Comparison of ENCODE assay signal across 10 cellular contexts in the genomic region with DNA sequence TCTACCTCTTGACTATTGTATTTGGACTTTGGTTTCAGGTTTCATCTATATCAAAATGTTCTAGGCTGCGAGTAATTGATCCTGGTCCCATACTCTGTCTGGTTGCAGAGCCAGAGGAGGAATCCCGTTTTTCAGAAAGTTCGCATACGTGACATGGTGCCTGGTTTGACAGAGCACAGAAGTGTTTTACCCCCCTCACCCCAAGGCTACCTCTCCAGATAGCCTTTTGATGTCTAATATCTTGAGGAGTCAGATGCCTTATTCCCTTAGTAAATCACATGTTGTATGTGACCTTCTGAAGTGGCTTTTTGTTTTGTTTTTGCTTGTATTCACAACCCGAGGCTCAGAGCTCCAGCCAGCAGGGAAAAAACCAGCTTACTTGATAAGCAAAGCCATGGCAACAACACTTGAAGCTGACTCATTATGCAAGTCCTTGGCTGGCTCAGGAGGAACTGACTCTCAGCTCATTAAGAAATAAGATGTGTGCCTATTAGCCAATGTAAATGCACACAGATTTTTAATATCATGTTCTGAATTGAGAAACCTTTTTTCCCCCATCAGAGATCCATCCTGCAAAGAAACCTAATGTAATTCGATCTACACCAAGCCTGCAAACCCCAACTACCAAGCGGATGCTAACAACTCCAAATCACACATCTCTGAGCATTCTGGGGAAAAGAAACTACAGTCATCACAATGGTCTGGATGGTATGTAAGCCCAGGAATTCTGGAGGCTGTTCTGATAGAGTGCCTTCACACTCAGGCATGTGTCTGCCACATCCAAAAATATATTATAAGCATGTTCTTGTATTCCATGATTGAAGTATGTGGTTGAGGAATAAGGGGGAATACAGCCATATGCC. TPM values are rescaled to one million over a fixed set of nuclear protein-coding genes. Genes with fewer than 3 reads are reported as not detected.
DNase-seq lines count a peak whose midpoint lies in the region; ATAC-seq, FAIRE-seq and TF ChIP-seq lines count a peak whose summit lies in the region.
"Had no signal": no experiment of that assay in that cellular context is flagged by ENCODE, and none has a peak within 500 bp of the region (broad histone marks: within the 10 kb centered on the region; RNA-seq: fewer than 3 reads in every experiment).

No MANE protein-coding gene starts in this region.

- TF ChIP-seq CTCF in HFFc6 (IDR thresholded peaks at IDR 0.05) (no peak), NB4 (IDR thresholded peaks at IDR 0.05; ENCODE audit: low read depth, low read length) (no peak), thoracic aorta (IDR thresholded peaks at IDR 0.05) (no peak)

- no peak overlapping the region for H3K4me3 Mint-ChIP-seq in HFFc6
- H3K4me3 Mint-ChIP-seq: stimulated activated naive CD8-positive, alpha-beta T cell treated with anti-CD3 and anti-CD28 coated beads, Interleukin-15, Interleukin-2, amounts not matched to agents 100 ng/mL and 50 ng/mL, for 24 hours had no signal

- H3K36me3 ChIP-seq in thoracic aorta, result no peaks in the 10 kb centered on the region

- H3K9me3 ChIP-seq in thoracic aorta, result no peaks in the 10 kb centered on the region

- peak; percentile 51 for FAIRE-seq in islet of Langerhans (lab: Jason Lieb, UNC)
- FAIRE-seq: colon had no signal

- peak overlapping the region; percentile 44 for H3K27ac Mint-ChIP-seq in HFFc6
- H3K27ac Mint-ChIP-seq: stimulated activated naive CD8-positive, alpha-beta T cell treated with anti-CD3 and anti-CD28 coated beads, Interleukin-15, Interleukin-2, amounts not matched to agents 100 ng/mL and 50 ng/mL, for 24 hours had no signal

- peaks cover 0 to 16% of the 10 kb centered on the region in 2 donors for H3K4me1 ChIP-seq in thoracic aorta (ENCODE audit: control insufficient read depth in 1 of 2, low read depth in 2 of 2)

- peak; percentile 12 to 22 (median 14) for DNase-seq in stimulated activated CD4-positive, alpha-beta T cell treated with anti-CD3 and anti-CD28 coated beads, Interleukin-12 subunit alpha, Interleukin-12 subunit beta, amount 100 ng/mL, for 48 hours (ENCODE audit: low read depth in 2 of 3, low spot score in 1 of 3)
- no peak for DNase-seq in stimulated activated CD4-positive, alpha-beta T cell treated with anti-CD3 and anti-CD28 coated beads, Interleukin-12 subunit alpha, Interleukin-12 subunit beta, amount 100 ng/mL, for 4 hours
- DNase-seq in HFFc6 (peak; percentile 84), NB4 (ENCODE audit: low read depth) (peak; percentile 55), thoracic aorta (ENCODE audit: low spot score) (peak; percentile 41), D341Med (ENCODE audit: low spot score) (no peak)

- ATAC-seq in thoracic aorta (ENCODE audit: insufficient number of reproducible peaks, low FRiP score, low read depth), result peak; percentile 76

- H3K27me3 Mint-ChIP-seq in HFFc6 (ENCODE audit: insufficient read depth), result no peaks in the 10 kb centered on the region; the same call in 1 of the 2 replicates
- H3K27me3 Mint-ChIP-seq: stimulated activated naive CD8-positive, alpha-beta T cell treated with anti-CD3 and anti-CD28 coated beads, Interleukin-15, Interleukin-2, amounts not matched to agents 100 ng/mL and 50 ng/mL, for 24 hours had no signal

- H3K27ac ChIP-seq in angular gyrus (ENCODE audit: low read depth, low read length) (peak overlapping the region; percentile 31), thoracic aorta (peak overlapping the region in 1 of 2 donors; percentile 25)

- H3K4me3 ChIP-seq in NB4 (ENCODE audit: low read depth, low read length), result no peak overlapping the region
- peak overlapping the region; percentile 27 for H3K4me3 ChIP-seq in thoracic aorta

- no peaks in the 10 kb centered on the region for H3K9me3 Mint-ChIP-seq in HFFc6
- H3K9me3 Mint-ChIP-seq: stimulated activated naive CD8-positive, alpha-beta T cell treated with anti-CD3 and anti-CD28 coated beads, Interleukin-15, Interleukin-2, amounts not matched to agents 100 ng/mL and 50 ng/mL, for 24 hours had no signal

- no peaks in the 10 kb centered on the region for H3K27me3 ChIP-seq in thoracic aorta (replicated peaks; ENCODE audit: insufficient read depth)

- no peak for TF ChIP-seq POLR2A in NB4 (IDR thresholded peaks at IDR 0.05; ENCODE audit: extremely low read depth, insufficient read length)

- peaks cover 16% of the 10 kb centered on the region for H3K4me1 Mint-ChIP-seq in HFFc6 (ENCODE audit: low read depth)

- H3K36me3 Mint-ChIP-seq in HFFc6 (ENCODE audit: low read depth), result no peaks in the 10 kb centered on the region

RNA-seq across cellular contexts. Expression of a gene that starts 41.4 kb away (rescaled TPM):
- total RNA-seq in HFFc6 (2021; fragmentation: NEBNext Ultra II Directional; extraction: Animal tissue kit (Norgen Biotek cat#: 25700)), result not detected
- total RNA-seq in thoracic aorta, result 1 to 10 TPM; 4.6 to 5.8 TPM

Comparison
In these comparisons a context has a peak if more than half of its experiments do, and no peak if none do; other contexts are left out.
1. DNase-seq: peak in stimulated activated CD4-positive, alpha-beta T cell treated with anti-CD3 and anti-CD28 coated beads, Interleukin-12 subunit alpha, Interleukin-12 subunit beta, amount 100 ng/mL, for 48 hours (3 of 3), HFFc6 (single experiment), NB4 (single experiment) and thoracic aorta (single experiment); none in stimulated activated CD4-positive, alpha-beta T cell treated with anti-CD3 and anti-CD28 coated beads, Interleukin-12 subunit alpha, Interleukin-12 subunit beta, amount 100 ng/mL, for 4 hours (single experiment) and D341Med (single experiment).
2. RNA of a gene that starts 41.4 kb away (total RNA-seq): 4.6 to 5.8 TPM in thoracic aorta; not detected in HFFc6; every median in the first group is over 4 times any median in the second.